ENCODE assay signal across 1 cellular context in the genomic region with DNA sequence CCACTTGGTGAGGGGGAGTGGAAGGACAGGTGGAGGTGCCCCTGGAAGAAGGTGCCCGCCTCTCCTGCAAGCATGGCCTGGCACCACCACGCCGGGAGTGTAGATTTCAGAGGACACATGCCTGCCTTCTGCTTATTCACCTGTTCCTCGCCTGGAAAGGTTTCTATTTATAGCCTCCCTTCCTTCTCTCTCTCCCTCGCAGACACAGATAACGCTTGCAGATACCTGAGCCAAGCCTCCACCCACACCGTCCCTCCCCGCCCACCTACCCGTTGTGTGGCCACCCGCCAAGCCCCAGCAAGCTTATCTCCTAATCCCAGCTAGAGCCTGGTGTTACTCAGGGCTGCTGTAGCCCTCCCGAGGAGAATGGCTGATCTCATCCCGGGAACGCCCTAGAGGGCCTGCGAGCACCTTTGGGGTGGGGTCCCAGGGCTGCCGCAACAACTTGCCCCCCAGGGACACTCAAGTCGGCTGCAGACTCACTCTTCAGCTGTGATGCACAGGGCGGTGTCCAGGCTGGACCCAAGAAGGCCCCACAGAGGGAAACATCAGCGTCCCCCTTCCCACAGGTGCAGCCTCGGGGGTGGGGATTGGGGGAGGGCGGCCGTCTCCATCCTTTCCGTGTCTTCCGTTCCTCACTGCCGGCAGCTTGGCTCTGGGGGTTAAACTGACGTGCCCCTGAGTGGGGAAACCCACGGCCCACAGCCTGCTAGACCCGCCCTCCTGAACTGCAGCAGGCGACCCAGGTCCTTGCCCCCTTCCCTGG.
TF ChIP-seq lines count a peak whose summit lies in the region.

No MANE protein-coding gene starts in this region.

TF ChIP-seq in K562, 482 proteins besides CTCF, POLR2A, EP300 and RAD21 (continued from another document and continues in another):
- TF ChIP-seq, protein P1, sequence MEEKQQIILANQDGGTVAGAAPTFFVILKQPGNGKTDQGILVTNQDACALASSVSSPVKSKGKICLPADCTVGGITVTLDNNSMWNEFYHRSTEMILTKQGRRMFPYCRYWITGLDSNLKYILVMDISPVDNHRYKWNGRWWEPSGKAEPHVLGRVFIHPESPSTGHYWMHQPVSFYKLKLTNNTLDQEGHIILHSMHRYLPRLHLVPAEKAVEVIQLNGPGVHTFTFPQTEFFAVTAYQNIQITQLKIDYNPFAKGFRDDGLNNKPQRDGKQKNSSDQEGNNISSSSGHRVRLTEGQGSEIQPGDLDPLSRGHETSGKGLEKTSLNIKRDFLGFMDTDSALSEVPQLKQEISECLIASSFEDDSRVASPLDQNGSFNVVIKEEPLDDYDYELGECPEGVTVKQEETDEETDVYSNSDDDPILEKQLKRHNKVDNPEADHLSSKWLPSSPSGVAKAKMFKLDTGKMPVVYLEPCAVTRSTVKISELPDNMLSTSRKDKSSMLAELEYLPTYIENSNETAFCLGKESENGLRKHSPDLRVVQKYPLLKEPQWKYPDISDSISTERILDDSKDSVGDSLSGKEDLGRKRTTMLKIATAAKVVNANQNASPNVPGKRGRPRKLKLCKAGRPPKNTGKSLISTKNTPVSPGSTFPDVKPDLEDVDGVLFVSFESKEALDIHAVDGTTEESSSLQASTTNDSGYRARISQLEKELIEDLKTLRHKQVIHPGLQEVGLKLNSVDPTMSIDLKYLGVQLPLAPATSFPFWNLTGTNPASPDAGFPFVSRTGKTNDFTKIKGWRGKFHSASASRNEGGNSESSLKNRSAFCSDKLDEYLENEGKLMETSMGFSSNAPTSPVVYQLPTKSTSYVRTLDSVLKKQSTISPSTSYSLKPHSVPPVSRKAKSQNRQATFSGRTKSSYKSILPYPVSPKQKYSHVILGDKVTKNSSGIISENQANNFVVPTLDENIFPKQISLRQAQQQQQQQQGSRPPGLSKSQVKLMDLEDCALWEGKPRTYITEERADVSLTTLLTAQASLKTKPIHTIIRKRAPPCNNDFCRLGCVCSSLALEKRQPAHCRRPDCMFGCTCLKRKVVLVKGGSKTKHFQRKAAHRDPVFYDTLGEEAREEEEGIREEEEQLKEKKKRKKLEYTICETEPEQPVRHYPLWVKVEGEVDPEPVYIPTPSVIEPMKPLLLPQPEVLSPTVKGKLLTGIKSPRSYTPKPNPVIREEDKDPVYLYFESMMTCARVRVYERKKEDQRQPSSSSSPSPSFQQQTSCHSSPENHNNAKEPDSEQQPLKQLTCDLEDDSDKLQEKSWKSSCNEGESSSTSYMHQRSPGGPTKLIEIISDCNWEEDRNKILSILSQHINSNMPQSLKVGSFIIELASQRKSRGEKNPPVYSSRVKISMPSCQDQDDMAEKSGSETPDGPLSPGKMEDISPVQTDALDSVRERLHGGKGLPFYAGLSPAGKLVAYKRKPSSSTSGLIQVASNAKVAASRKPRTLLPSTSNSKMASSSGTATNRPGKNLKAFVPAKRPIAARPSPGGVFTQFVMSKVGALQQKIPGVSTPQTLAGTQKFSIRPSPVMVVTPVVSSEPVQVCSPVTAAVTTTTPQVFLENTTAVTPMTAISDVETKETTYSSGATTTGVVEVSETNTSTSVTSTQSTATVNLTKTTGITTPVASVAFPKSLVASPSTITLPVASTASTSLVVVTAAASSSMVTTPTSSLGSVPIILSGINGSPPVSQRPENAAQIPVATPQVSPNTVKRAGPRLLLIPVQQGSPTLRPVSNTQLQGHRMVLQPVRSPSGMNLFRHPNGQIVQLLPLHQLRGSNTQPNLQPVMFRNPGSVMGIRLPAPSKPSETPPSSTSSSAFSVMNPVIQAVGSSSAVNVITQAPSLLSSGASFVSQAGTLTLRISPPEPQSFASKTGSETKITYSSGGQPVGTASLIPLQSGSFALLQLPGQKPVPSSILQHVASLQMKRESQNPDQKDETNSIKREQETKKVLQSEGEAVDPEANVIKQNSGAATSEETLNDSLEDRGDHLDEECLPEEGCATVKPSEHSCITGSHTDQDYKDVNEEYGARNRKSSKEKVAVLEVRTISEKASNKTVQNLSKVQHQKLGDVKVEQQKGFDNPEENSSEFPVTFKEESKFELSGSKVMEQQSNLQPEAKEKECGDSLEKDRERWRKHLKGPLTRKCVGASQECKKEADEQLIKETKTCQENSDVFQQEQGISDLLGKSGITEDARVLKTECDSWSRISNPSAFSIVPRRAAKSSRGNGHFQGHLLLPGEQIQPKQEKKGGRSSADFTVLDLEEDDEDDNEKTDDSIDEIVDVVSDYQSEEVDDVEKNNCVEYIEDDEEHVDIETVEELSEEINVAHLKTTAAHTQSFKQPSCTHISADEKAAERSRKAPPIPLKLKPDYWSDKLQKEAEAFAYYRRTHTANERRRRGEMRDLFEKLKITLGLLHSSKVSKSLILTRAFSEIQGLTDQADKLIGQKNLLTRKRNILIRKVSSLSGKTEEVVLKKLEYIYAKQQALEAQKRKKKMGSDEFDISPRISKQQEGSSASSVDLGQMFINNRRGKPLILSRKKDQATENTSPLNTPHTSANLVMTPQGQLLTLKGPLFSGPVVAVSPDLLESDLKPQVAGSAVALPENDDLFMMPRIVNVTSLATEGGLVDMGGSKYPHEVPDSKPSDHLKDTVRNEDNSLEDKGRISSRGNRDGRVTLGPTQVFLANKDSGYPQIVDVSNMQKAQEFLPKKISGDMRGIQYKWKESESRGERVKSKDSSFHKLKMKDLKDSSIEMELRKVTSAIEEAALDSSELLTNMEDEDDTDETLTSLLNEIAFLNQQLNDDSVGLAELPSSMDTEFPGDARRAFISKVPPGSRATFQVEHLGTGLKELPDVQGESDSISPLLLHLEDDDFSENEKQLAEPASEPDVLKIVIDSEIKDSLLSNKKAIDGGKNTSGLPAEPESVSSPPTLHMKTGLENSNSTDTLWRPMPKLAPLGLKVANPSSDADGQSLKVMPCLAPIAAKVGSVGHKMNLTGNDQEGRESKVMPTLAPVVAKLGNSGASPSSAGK (IDR thresholded peaks at IDR 0.05): no peak
- TF ChIP-seq ZNF280A (IDR thresholded peaks at IDR 0.05; ENCODE audit: low read depth, partially characterized antibody): no peak
- peak; percentile 40 for TF ChIP-seq MXI1 (IDR thresholded peaks at IDR 0.05; ENCODE audit: low read depth, low read length)
- TF ChIP-seq, protein P2, sequence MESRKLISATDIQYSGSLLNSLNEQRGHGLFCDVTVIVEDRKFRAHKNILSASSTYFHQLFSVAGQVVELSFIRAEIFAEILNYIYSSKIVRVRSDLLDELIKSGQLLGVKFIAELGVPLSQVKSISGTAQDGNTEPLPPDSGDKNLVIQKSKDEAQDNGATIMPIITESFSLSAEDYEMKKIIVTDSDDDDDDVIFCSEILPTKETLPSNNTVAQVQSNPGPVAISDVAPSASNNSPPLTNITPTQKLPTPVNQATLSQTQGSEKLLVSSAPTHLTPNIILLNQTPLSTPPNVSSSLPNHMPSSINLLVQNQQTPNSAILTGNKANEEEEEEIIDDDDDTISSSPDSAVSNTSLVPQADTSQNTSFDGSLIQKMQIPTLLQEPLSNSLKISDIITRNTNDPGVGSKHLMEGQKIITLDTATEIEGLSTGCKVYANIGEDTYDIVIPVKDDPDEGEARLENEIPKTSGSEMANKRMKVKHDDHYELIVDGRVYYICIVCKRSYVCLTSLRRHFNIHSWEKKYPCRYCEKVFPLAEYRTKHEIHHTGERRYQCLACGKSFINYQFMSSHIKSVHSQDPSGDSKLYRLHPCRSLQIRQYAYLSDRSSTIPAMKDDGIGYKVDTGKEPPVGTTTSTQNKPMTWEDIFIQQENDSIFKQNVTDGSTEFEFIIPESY (CRISPR knock-in tag; IDR thresholded peaks at IDR 0.05): no peak
- TF ChIP-seq SRF (CRISPR knock-in tag; IDR thresholded peaks at IDR 0.05): 0 out of 4 replicates have a peak, but pooled peaks of 1 of the 2 experiments have one; percentile 34
- TF ChIP-seq, protein P3, sequence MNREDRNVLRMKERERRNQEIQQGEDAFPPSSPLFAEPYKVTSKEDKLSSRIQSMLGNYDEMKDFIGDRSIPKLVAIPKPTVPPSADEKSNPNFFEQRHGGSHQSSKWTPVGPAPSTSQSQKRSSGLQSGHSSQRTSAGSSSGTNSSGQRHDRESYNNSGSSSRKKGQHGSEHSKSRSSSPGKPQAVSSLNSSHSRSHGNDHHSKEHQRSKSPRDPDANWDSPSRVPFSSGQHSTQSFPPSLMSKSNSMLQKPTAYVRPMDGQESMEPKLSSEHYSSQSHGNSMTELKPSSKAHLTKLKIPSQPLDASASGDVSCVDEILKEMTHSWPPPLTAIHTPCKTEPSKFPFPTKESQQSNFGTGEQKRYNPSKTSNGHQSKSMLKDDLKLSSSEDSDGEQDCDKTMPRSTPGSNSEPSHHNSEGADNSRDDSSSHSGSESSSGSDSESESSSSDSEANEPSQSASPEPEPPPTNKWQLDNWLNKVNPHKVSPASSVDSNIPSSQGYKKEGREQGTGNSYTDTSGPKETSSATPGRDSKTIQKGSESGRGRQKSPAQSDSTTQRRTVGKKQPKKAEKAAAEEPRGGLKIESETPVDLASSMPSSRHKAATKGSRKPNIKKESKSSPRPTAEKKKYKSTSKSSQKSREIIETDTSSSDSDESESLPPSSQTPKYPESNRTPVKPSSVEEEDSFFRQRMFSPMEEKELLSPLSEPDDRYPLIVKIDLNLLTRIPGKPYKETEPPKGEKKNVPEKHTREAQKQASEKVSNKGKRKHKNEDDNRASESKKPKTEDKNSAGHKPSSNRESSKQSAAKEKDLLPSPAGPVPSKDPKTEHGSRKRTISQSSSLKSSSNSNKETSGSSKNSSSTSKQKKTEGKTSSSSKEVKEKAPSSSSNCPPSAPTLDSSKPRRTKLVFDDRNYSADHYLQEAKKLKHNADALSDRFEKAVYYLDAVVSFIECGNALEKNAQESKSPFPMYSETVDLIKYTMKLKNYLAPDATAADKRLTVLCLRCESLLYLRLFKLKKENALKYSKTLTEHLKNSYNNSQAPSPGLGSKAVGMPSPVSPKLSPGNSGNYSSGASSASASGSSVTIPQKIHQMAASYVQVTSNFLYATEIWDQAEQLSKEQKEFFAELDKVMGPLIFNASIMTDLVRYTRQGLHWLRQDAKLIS (CRISPR knock-in tag; IDR thresholded peaks at IDR 0.05): no peak
- peak; percentile 100 for TF ChIP-seq ZBTB7A (IDR thresholded peaks at IDR 0.05; ENCODE audit: borderline replicate concordance, control insufficient read depth, low read depth, low read length)
- no peak for TF ChIP-seq TGIF2 (CRISPR knock-in tag; IDR thresholded peaks at IDR 0.05)
- TF ChIP-seq STAT5A (IDR thresholded peaks at IDR 0.05; ENCODE audit: borderline replicate concordance, low read length): peak; percentile 85
- no peak for TF ChIP-seq FOXJ3 (CRISPR knock-in tag; IDR thresholded peaks at IDR 0.05)
- peak; percentile 95 for TF ChIP-seq HMGN3 (IDR thresholded peaks at IDR 0.05; ENCODE audit: borderline replicate concordance, extremely low read depth, insufficient read length, low read depth, low read length)
- TF ChIP-seq ZNF830 (CRISPR knock-in tag; IDR thresholded peaks at IDR 0.05): no peak
- TF ChIP-seq, protein P4, sequence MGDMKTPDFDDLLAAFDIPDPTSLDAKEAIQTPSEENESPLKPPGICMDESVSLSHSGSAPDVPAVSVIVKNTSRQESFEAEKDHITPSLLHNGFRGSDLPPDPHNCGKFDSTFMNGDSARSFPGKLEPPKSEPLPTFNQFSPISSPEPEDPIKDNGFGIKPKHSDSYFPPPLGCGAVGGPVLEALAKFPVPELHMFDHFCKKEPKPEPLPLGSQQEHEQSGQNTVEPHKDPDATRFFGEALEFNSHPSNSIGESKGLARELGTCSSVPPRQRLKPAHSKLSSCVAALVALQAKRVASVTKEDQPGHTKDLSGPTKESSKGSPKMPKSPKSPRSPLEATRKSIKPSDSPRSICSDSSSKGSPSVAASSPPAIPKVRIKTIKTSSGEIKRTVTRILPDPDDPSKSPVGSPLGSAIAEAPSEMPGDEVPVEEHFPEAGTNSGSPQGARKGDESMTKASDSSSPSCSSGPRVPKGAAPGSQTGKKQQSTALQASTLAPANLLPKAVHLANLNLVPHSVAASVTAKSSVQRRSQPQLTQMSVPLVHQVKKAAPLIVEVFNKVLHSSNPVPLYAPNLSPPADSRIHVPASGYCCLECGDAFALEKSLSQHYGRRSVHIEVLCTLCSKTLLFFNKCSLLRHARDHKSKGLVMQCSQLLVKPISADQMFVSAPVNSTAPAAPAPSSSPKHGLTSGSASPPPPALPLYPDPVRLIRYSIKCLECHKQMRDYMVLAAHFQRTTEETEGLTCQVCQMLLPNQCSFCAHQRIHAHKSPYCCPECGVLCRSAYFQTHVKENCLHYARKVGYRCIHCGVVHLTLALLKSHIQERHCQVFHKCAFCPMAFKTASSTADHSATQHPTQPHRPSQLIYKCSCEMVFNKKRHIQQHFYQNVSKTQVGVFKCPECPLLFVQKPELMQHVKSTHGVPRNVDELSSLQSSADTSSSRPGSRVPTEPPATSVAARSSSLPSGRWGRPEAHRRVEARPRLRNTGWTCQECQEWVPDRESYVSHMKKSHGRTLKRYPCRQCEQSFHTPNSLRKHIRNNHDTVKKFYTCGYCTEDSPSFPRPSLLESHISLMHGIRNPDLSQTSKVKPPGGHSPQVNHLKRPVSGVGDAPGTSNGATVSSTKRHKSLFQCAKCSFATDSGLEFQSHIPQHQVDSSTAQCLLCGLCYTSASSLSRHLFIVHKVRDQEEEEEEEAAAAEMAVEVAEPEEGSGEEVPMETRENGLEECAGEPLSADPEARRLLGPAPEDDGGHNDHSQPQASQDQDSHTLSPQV (IDR thresholded peaks at IDR 0.05): peak; percentile 57; the same call in 1 of the 2 replicates
- no peak for TF ChIP-seq ZKSCAN1 (IDR thresholded peaks at IDR 0.05; ENCODE audit: low read depth, low read length)
- TF ChIP-seq, protein P5, sequence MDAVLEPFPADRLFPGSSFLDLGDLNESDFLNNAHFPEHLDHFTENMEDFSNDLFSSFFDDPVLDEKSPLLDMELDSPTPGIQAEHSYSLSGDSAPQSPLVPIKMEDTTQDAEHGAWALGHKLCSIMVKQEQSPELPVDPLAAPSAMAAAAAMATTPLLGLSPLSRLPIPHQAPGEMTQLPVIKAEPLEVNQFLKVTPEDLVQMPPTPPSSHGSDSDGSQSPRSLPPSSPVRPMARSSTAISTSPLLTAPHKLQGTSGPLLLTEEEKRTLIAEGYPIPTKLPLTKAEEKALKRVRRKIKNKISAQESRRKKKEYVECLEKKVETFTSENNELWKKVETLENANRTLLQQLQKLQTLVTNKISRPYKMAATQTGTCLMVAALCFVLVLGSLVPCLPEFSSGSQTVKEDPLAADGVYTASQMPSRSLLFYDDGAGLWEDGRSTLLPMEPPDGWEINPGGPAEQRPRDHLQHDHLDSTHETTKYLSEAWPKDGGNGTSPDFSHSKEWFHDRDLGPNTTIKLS (IDR thresholded peaks at IDR 0.05; ENCODE audit: borderline replicate concordance, low read depth): 0 out of 2 replicates have a peak, but pooled peaks have one; percentile 14
- TF ChIP-seq DNMT1 (IDR thresholded peaks at IDR 0.05): no peak
- TF ChIP-seq MTF1 (CRISPR knock-in tag; IDR thresholded peaks at IDR 0.05; ENCODE audit: borderline replicate concordance): no peak
- peak; percentile 72 for TF ChIP-seq GATAD2A (IDR thresholded peaks at IDR 0.05)
- no peak for TF ChIP-seq ZNF75A (CRISPR knock-in tag; IDR thresholded peaks at IDR 0.05)
